Comparison of ENCODE assay signal across 8 cellular contexts in genomic region chr20:53162251-53162835, GRCh38.
DNase-seq lines count a peak whose midpoint lies in the region; ATAC-seq, FAIRE-seq and TF ChIP-seq lines count a peak whose summit lies in the region.

No MANE protein-coding gene starts in this region.

- TF ChIP-seq CTCF in GM12865 (IDR thresholded peaks at IDR 0.05; ENCODE audit: insufficient read depth, low read depth, low read length, missing control alignments) (peak; percentile 0), brain microvascular endothelial cell (IDR thresholded peaks at IDR 0.05; ENCODE audit: low read depth, low read length, missing control alignments) (peak; percentile 19), D721Med (IDR thresholded peaks at IDR 0.05; ENCODE audit: insufficient read depth, missing control alignments) (no peak)

- H3K36me3 ChIP-seq in brain microvascular endothelial cell (replicated peaks), result no peaks in the 10 kb centered on the region

- in situ Hi-C loops in brain microvascular endothelial cell (cut with HindIII; ENCODE audit: low pct_ligation_motif_present, low sequenced_read_pairs), result no loop called here

- no peak overlapping the region for H3K27ac ChIP-seq in brain microvascular endothelial cell

- no peak overlapping the region for H3K27ac Mint-ChIP-seq in activated naive CD8-positive, alpha-beta T cell treated with anti-CD3 and anti-CD28 coated beads, Interleukin-2, amount 50 U/mL, for 24 hours

- peaks cover 1% of the 10 kb centered on the region for H3K27me3 Mint-ChIP-seq in activated naive CD8-positive, alpha-beta T cell treated with anti-CD3 and anti-CD28 coated beads, Interleukin-2, amount 50 U/mL, for 24 hours

- DNase-seq in GM12865 (ENCODE audit: low read depth) (peak; percentile 37), NCI-H2029 (lab: John Stamatoyannopoulos, UW) (peak; percentile 91), brain microvascular endothelial cell (peak; percentile 33), medulla oblongata (ENCODE audit: extremely low spot score) (peak; percentile 7), D721Med (ENCODE audit: insufficient read length, low spot score) (no peak), AML-193 (lab: John Stamatoyannopoulos, UW) (no peak)
- DNase-seq in activated naive CD8-positive, alpha-beta T cell treated with anti-CD3 and anti-CD28 coated beads, Interleukin-2, amount 50 U/mL, for 24 hours, result no peak
- no peak for DNase-seq in effector CD4-positive, alpha-beta T cell

- H3K36me3 Mint-ChIP-seq in activated naive CD8-positive, alpha-beta T cell treated with anti-CD3 and anti-CD28 coated beads, Interleukin-2, amount 50 U/mL, for 24 hours (ENCODE audit: low read depth), result no peaks in the 10 kb centered on the region

- ATAC-seq in activated naive CD8-positive, alpha-beta T cell treated with anti-CD3 and anti-CD28 coated beads, Interleukin-2, amount 50 U/mL, for 24 hours, result no peak

- no peak for FAIRE-seq in D721Med (lab: Jason Lieb, UNC)

- peaks cover 14% of the 10 kb centered on the region for H3K4me1 Mint-ChIP-seq in activated naive CD8-positive, alpha-beta T cell treated with anti-CD3 and anti-CD28 coated beads, Interleukin-2, amount 50 U/mL, for 24 hours

- no peak overlapping the region for H3K4me3 Mint-ChIP-seq in activated naive CD8-positive, alpha-beta T cell treated with anti-CD3 and anti-CD28 coated beads, Interleukin-2, amount 50 U/mL, for 24 hours

- no peaks in the 10 kb centered on the region for H3K9me3 Mint-ChIP-seq in activated naive CD8-positive, alpha-beta T cell treated with anti-CD3 and anti-CD28 coated beads, Interleukin-2, amount 50 U/mL, for 24 hours

- H3K4me3 ChIP-seq in GM12865 (ENCODE audit: low read depth, low read length) (no peak overlapping the region), brain microvascular endothelial cell (ENCODE audit: low read depth, low read length) (no peak overlapping the region)

- no peaks in the 10 kb centered on the region for H3K27me3 ChIP-seq in brain microvascular endothelial cell (replicated peaks)

Comparison
In these comparisons a context has a peak if more than half of its experiments do, and no peak if none do; other contexts are left out.
1. DNase-seq: peak in GM12865 (single experiment), NCI-H2029 (single experiment), brain microvascular endothelial cell (single experiment) and medulla oblongata (single experiment); none in D721Med (single experiment), AML-193 (0 of 2), activated naive CD8-positive, alpha-beta T cell treated with anti-CD3 and anti-CD28 coated beads, Interleukin-2, amount 50 U/mL, for 24 hours (single experiment) and effector CD4-positive, alpha-beta T cell (single experiment).